8 cellular contexts compared by ENCODE assay signal in genomic region chr15:67149859-67150824, GRCh38.
DNase-seq lines count a peak whose midpoint lies in the region; ATAC-seq and TF ChIP-seq lines count a peak whose summit lies in the region.

No MANE protein-coding gene starts in this region.

- TF ChIP-seq CTCF in BJ (IDR thresholded peaks at IDR 0.05; ENCODE audit: insufficient read depth, low read depth, low read length) (no peak), WTC11 (IDR thresholded peaks at IDR 0.05) (no peak), endothelial cell (IDR thresholded peaks at IDR 0.05; ENCODE audit: unreplicated experiment) (no peak)

- H3K27ac ChIP-seq in HUES48 (ENCODE audit: low read depth, low read length): peak overlapping the region; percentile 98

- 0 out of 2 replicates have a peak, but pooled peaks cover 1% of the 10 kb centered on the region for H3K36me3 ChIP-seq in BJ (ENCODE audit: control insufficient read depth, insufficient read depth, low read length)
- no peaks in the 10 kb centered on the region for H3K36me3 ChIP-seq in HUES48 (ENCODE audit: control insufficient read depth, insufficient read depth, low read length)

- H3K4me1 Mint-ChIP-seq in WTC11: peaks cover 76% of the 10 kb centered on the region
- H3K4me1 Mint-ChIP-seq in endothelial cell (ENCODE audit: unreplicated experiment): peaks cover 38% of the 10 kb centered on the region

- H3K4me3 ChIP-seq in BJ (ENCODE audit: low read depth, low read length) (no peak overlapping the region), HUES48 (ENCODE audit: low read depth, low read length) (peak overlapping the region; percentile 24)

- CTCF ChIA-PET in BJ (lab: Yijun Ruan, JAX): interaction anchor here (1.8 kb wide), 1 partner anchor 15 kb away, joined by 4 read pairs; no protein-coding TSS in a partner anchor
- CTCF ChIA-PET in WTC11 (lab: Charles Lee): interaction anchor here (0.8 kb wide), 1 partner anchor 203 kb away, joined by 3 read pairs; no protein-coding TSS in a partner anchor

- H3K4me1 ChIP-seq in HUES48 (ENCODE audit: control insufficient read depth, insufficient read depth, low read length): peaks cover 65% of the 10 kb centered on the region

- H3K9ac ChIP-seq in HUES48 (ENCODE audit: low read depth, low read length): no peak overlapping the region; the same call in 1 of the 2 replicates

- H3K4me3 Mint-ChIP-seq in WTC11 (peak overlapping the region; percentile 58), endothelial cell (ENCODE audit: unreplicated experiment) (peak overlapping the region; percentile 14)

- H3K36me3 Mint-ChIP-seq in WTC11 (no peaks in the 10 kb centered on the region; the same call in 1 of the 2 replicates), endothelial cell (ENCODE audit: low read depth, unreplicated experiment) (no peaks in the 10 kb centered on the region)

- H3K9me3 Mint-ChIP-seq in WTC11 (no peaks in the 10 kb centered on the region), endothelial cell (ENCODE audit: unreplicated experiment) (no peaks in the 10 kb centered on the region)

- H3K27ac Mint-ChIP-seq in WTC11 (peak overlapping the region; percentile 87), endothelial cell (ENCODE audit: unreplicated experiment) (peak overlapping the region; percentile 34)

- H3K9me3 ChIP-seq in HUES48 (ENCODE audit: control insufficient read depth, insufficient read depth, low read length): no peaks in the 10 kb centered on the region

- peak; percentile 53 for ATAC-seq in WTC11
- no peak for ATAC-seq in HG02623 (IDR thresholded peaks at IDR 0.05; ENCODE audit: unreplicated experiment)

- POLR2A ChIA-PET in BJ (lab: Charles Lee) (no interaction called here), WTC11 (lab: Charles Lee) (interaction anchor here (0.6 to 1.5 kb wide), 3 partner anchors 19 to 284 kb away, joined by 4 to 5 read pairs (median 4); no protein-coding TSS in a partner anchor)

- H3K27me3 ChIP-seq in BJ (ENCODE audit: control insufficient read depth, insufficient read depth, low read length) (no peaks in the 10 kb centered on the region), HUES48 (ENCODE audit: control insufficient read depth, insufficient read depth, low read length) (no peaks in the 10 kb centered on the region)

- DNase-seq in BJ (ENCODE audit: low read depth) (peak; percentile 97), WTC11 (ENCODE audit: low spot score) (peak; percentile 48), endothelial cell (ENCODE audit: low spot score) (peak; percentile 23), myocyte (ENCODE audit: low read depth) (peak; percentile 89), ureter (ENCODE audit: low spot score) (peak; percentile 79), ecto neural progenitor cell (ENCODE audit: low spot score) (no peak)

- H3K27me3 Mint-ChIP-seq in WTC11 (ENCODE audit: low read depth): no peaks in the 10 kb centered on the region; the same call in 1 of the 2 replicates
- peaks cover 2% of the 10 kb centered on the region for H3K27me3 Mint-ChIP-seq in endothelial cell (ENCODE audit: unreplicated experiment)

TF ChIP-seq in WTC11, 78 proteins besides CTCF, POLR2A, EP300 and RAD21 (continues in another document):
- TF ChIP-seq AR (CRISPR knock-in tag; IDR thresholded peaks at IDR 0.05): no peak
- TF ChIP-seq NR2C2 (CRISPR knock-in tag; IDR thresholded peaks at IDR 0.05): no peak
- no peak for TF ChIP-seq FOXP1 (CRISPR knock-in tag; IDR thresholded peaks at IDR 0.05; ENCODE audit: borderline replicate concordance)
- TF ChIP-seq RORB (CRISPR knock-in tag; IDR thresholded peaks at IDR 0.05): no peak
- TF ChIP-seq TP53 (CRISPR knock-in tag; IDR thresholded peaks at IDR 0.05): no peak
- no peak for TF ChIP-seq ARID4B (CRISPR knock-in tag; IDR thresholded peaks at IDR 0.05; ENCODE audit: borderline replicate concordance)
- TF ChIP-seq, protein P1, sequence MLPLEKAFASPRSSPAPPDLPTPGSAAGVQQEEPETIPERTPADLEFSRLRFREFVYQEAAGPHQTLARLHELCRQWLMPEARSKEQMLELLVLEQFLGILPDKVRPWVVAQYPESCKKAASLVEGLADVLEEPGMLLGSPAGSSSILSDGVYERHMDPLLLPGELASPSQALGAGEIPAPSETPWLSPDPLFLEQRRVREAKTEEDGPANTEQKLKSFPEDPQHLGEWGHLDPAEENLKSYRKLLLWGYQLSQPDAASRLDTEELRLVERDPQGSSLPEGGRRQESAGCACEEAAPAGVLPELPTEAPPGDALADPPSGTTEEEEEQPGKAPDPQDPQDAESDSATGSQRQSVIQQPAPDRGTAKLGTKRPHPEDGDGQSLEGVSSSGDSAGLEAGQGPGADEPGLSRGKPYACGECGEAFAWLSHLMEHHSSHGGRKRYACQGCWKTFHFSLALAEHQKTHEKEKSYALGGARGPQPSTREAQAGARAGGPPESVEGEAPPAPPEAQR (CRISPR knock-in tag; IDR thresholded peaks at IDR 0.05): no peak
- no peak for TF ChIP-seq ZNF425 (CRISPR knock-in tag; conservative IDR thresholded peaks at IDR 0.05)
- no peak for TF ChIP-seq MLX (CRISPR knock-in tag; IDR thresholded peaks at IDR 0.05)
- no peak for TF ChIP-seq MXD4 (CRISPR knock-in tag; IDR thresholded peaks at IDR 0.05; ENCODE audit: borderline replicate concordance)
- no peak for TF ChIP-seq SOX15 (CRISPR knock-in tag; IDR thresholded peaks at IDR 0.05)
